16 cellular contexts compared by ENCODE assay signal in genomic region chr13:36673352-36673751, GRCh38. TPM values are rescaled to one million over a fixed set of nuclear protein-coding genes. Genes with fewer than 3 reads are reported as not detected.
A peak's percentile ranks its signal among the peaks of the same experiment; 100 is the strongest.
DNase-seq lines count a peak whose midpoint lies in the region; ATAC-seq and TF ChIP-seq lines count a peak whose summit lies in the region.
"Had no signal": no experiment of that assay in that cellular context is flagged by ENCODE, and none has a peak within 500 bp of the region (broad histone marks: within the 10 kb centered on the region; RNA-seq: fewer than 3 reads in every experiment).

No MANE protein-coding gene starts in this region.

- BruUV-seq in A673 (replicated peaks; lab: Mats Ljungman, UMichigan) = no TSS peak

- no peak overlapping the region for H3K27ac ChIP-seq in A673 (ENCODE audit: low read depth, low read length, poor library complexity, severe bottlenecking)
- H3K27ac ChIP-seq in HUES6 (ENCODE audit: low read depth, low read length) = no peak overlapping the region
- H3K27ac ChIP-seq in left ventricle myocardium inferior (replicated peaks) = no peak overlapping the region
- H3K27ac ChIP-seq: gastroesophageal sphincter, transverse colon had no signal

- H3K9me3 ChIP-seq in A673 (ENCODE audit: low read depth, low read length, poor library complexity, severe bottlenecking) (no peaks in the 10 kb centered on the region), HUES6 (ENCODE audit: control insufficient read depth, insufficient read depth, low read depth, low read length) (no peaks in the 10 kb centered on the region), left ventricle myocardium inferior (replicated peaks) (no peaks in the 10 kb centered on the region)
- H3K9me3 ChIP-seq: gastroesophageal sphincter, transverse colon had no signal

- H3K4me1 ChIP-seq in A673 (ENCODE audit: insufficient read depth, low read length, poor library complexity, severe bottlenecking) = peaks cover 12% of the 10 kb centered on the region
- no peaks in the 10 kb centered on the region for H3K4me1 ChIP-seq in HUES6 (ENCODE audit: control insufficient read depth, insufficient read depth, low read length)
- H3K4me1 ChIP-seq in left ventricle myocardium inferior = no peaks in the 10 kb centered on the region

- POLR2A ChIA-PET in A673 (lab: Charles Lee; ENCODE audit: low non-redundant PET) = interaction anchor here (0.7 kb wide), 1 partner anchor 9 kb away, joined by 7 read pairs; no protein-coding TSS in a partner anchor

- H3K9ac ChIP-seq in HUES6 (ENCODE audit: low read length) = no peak overlapping the region

- intact Hi-C loops in A673 (cut with micrococcal nuclease; ENCODE audit: unreplicated experiment) (loop anchor here (10.0 kb wide), 2 partner anchors 151 to 321 kb away; partner anchors contain the start of gene ALG5), left ventricle myocardium inferior (cut with micrococcal nuclease) (no loop called here)

- CTCF ChIA-PET in A673 (lab: Charles Lee) = no interaction called here

- DNase-seq in A673 (ENCODE audit: low spot score) (no peak), left ventricle myocardium inferior (no peak), omental fat pad (ENCODE audit: low spot score) (no peak), NCI-H187 (lab: John Stamatoyannopoulos, UW) (no peak), SHP77 treated with DMSO at 0.1 percent for 48 hours (lab: John Stamatoyannopoulos, UW) (no peak)
- DNase-seq: activated CD4-positive, alpha-beta T cell treated with anti-CD3 and anti-CD28 coated beads for 1 hour; caudate nucleus; RPMI8226; stimulated activated CD4-positive, alpha-beta T cell treated with anti-CD3 and anti-CD28 coated beads, Interleukin-2, amount 100 ng/mL, for 48 hours; transverse colon had no signal

- H3K4me3 ChIP-seq in A673 (ENCODE audit: low read depth, low read length, poor library complexity, severe bottlenecking) = peak overlapping the region; percentile 66
- H3K4me3 ChIP-seq in HUES6 (ENCODE audit: low read depth, low read length) = peak overlapping the region; percentile 72
- peak overlapping the region; percentile 70 for H3K4me3 ChIP-seq in left ventricle myocardium inferior

- peaks cover 6% of the 10 kb centered on the region for H3K36me3 ChIP-seq in A673 (ENCODE audit: insufficient read depth, low read length, poor library complexity, severe bottlenecking)
- no peaks in the 10 kb centered on the region for H3K36me3 ChIP-seq in HUES6 (ENCODE audit: control insufficient read depth, insufficient read depth, low read length)
- no peaks in the 10 kb centered on the region for H3K36me3 ChIP-seq in left ventricle myocardium inferior
- H3K36me3 ChIP-seq: gastroesophageal sphincter, transverse colon had no signal

- ATAC-seq in omental fat pad (ENCODE audit: low FRiP score) = peak; percentile 53
- no peak for ATAC-seq in HG02840 (IDR thresholded peaks at IDR 0.05; ENCODE audit: low FRiP score, unreplicated experiment)
- no peak for ATAC-seq in activated CD4-positive, CD25-positive, alpha-beta regulatory T cell treated with anti-CD3 and anti-CD28 coated beads, Interleukin-2, amount 50 U/mL, for 24 hours

- no peaks in the 10 kb centered on the region for H3K27me3 ChIP-seq in A673 (replicated peaks; ENCODE audit: insufficient read depth, low read depth, low read length, poor library complexity)
- peaks cover 77% of the 10 kb centered on the region for H3K27me3 ChIP-seq in HUES6 (ENCODE audit: control insufficient read depth, insufficient read depth, low read length)
- H3K27me3 ChIP-seq in left ventricle myocardium inferior (ENCODE audit: low read depth) = peaks cover 51% of the 10 kb centered on the region

- TF ChIP-seq CTCF in A673 (conservative IDR thresholded peaks at IDR 0.05; ENCODE audit: low read depth, low read length) = no peak
- TF ChIP-seq CTCF in left ventricle myocardium inferior (IDR thresholded peaks at IDR 0.05; ENCODE audit: borderline replicate concordance) = no peak
- TF ChIP-seq CTCF in omental fat pad (IDR thresholded peaks at IDR 0.05) = no peak

RNA-seq across cellular contexts. Expression of gene SERTM1, which starts 0.5 kb away (rescaled TPM):
- total RNA-seq in A673 (2021) (42.9 and 53.5 TPM in 2 replicates), left ventricle myocardium inferior (0.60 TPM), omental fat pad (10 to 100 TPM in 2 of 4 donors, 1 to 10 TPM in 1, not detected in 1; 7.8 to 50.5 (median 10.8) TPM)
- total RNA-seq: B cell, endothelial cell of umbilical vein had no signal
